2 cellular contexts compared by ENCODE assay signal in the genomic region with DNA sequence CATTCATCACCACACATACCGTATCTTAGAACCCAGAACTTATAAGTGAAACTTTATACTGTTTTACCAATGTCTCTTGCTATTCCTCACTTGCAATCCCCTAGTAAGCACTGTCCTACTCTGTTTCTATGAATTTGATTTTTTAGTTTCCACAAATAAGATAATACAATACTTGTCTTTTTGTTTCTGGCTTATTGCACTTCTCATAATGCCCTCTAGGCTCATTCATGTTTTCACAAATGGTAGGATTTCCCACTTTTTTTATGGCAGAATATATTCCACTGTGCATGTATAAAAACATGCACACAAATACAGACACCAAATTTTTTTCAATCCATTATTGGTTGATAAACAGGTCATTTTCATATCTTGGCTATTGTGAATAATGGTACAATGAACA.
TF ChIP-seq lines count a peak whose summit lies in the region.

No MANE protein-coding gene starts in this region.

TF ChIP-seq in SK-N-SH, 30 proteins besides CTCF, POLR2A, EP300 and RAD21 (continued from another document):
- no peak for TF ChIP-seq SMC3 (IDR thresholded peaks at IDR 0.05; ENCODE audit: low read depth, low read length)
- no peak for TF ChIP-seq ELF1 (IDR thresholded peaks at IDR 0.05)
- TF ChIP-seq TAF1 (IDR thresholded peaks at IDR 0.05; ENCODE audit: borderline replicate concordance, low read depth, low read length), result no peak
- TF ChIP-seq USF1 (IDR thresholded peaks at IDR 0.05; ENCODE audit: borderline replicate concordance, low read depth), result no peak
- TF ChIP-seq RFX5 (IDR thresholded peaks at IDR 0.05; ENCODE audit: low read length), result no peak
- no peak for TF ChIP-seq FOSL2 (IDR thresholded peaks at IDR 0.05; ENCODE audit: borderline replicate concordance, low read depth)
- no peak for TF ChIP-seq POLR2AphosphoS5 (IDR thresholded peaks at IDR 0.05; ENCODE audit: low read depth, low read length)
- TF ChIP-seq FOXM1 (IDR thresholded peaks at IDR 0.05; ENCODE audit: low read depth), result no peak

TF ChIP-seq in SK-N-SH treated with all-trans-retinoic acid at 6 μM for 48 hours, 23 proteins besides CTCF, POLR2A, EP300 and RAD21 (continued from another document):
- TF ChIP-seq BACH2 (CRISPR knock-in tag; IDR thresholded peaks at IDR 0.05; ENCODE audit: borderline replicate concordance) (no peak), CSRNP3 (CRISPR knock-in tag; IDR thresholded peaks at IDR 0.05) (no peak), ISL1 (CRISPR knock-in tag; IDR thresholded peaks at IDR 0.05) (no peak), ESRRG (CRISPR knock-in tag; IDR thresholded peaks at IDR 0.05) (no peak), ZNF70 (CRISPR knock-in tag; IDR thresholded peaks at IDR 0.05) (no peak), CSDC2 (CRISPR knock-in tag; IDR thresholded peaks at IDR 0.05) (no peak), TCF4 (CRISPR knock-in tag; IDR thresholded peaks at IDR 0.05; ENCODE audit: borderline replicate concordance) (no peak), ZFP3 (CRISPR knock-in tag; IDR thresholded peaks at IDR 0.05) (no peak), ZFP30 (CRISPR knock-in tag; IDR thresholded peaks at IDR 0.05) (no peak), PPARA (CRISPR knock-in tag; IDR thresholded peaks at IDR 0.05; ENCODE audit: borderline replicate concordance) (no peak), GLIS3 (CRISPR knock-in tag; IDR thresholded peaks at IDR 0.05) (no peak), ARNTL (CRISPR knock-in tag; IDR thresholded peaks at IDR 0.05; ENCODE audit: borderline replicate concordance, low read depth) (no peak)
- TF ChIP-seq, protein P1, sequence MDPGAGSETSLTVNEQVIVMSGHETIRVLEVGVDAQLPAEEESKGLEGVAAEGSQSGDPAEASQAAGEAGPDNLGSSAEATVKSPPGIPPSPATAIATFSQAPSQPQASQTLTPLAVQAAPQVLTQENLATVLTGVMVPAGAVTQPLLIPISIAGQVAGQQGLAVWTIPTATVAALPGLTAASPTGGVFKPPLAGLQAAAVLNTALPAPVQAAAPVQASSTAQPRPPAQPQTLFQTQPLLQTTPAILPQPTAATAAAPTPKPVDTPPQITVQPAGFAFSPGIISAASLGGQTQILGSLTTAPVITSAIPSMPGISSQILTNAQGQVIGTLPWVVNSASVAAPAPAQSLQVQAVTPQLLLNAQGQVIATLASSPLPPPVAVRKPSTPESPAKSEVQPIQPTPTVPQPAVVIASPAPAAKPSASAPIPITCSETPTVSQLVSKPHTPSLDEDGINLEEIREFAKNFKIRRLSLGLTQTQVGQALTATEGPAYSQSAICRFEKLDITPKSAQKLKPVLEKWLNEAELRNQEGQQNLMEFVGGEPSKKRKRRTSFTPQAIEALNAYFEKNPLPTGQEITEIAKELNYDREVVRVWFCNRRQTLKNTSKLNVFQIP (CRISPR knock-in tag; IDR thresholded peaks at IDR 0.05; ENCODE audit: borderline replicate concordance, low read depth), result no peak
